In genomic region chr2:65557616-65558573, GRCh38 we compare ENCODE assay signal across 1 cellular context.
TF ChIP-seq lines count a peak whose summit lies in the region.

No MANE protein-coding gene starts in this region.

TF ChIP-seq in GM23338, 12 proteins besides CTCF, POLR2A, EP300 and RAD21 (continued from another document):
- TF ChIP-seq REST (IDR thresholded peaks at IDR 0.05; ENCODE audit: unreplicated experiment) (no peak), CREB1 (CRISPR knock-in tag; IDR thresholded peaks at IDR 0.05; ENCODE audit: low read depth) (no peak), EZH2 (IDR thresholded peaks at IDR 0.05; ENCODE audit: low read depth, unreplicated experiment) (no peak), STAT1 (IDR thresholded peaks at IDR 0.05; ENCODE audit: unreplicated experiment) (no peak), NANOG (IDR thresholded peaks at IDR 0.05; ENCODE audit: borderline replicate concordance) (no peak), ETS1 (IDR thresholded peaks at IDR 0.05) (no peak), POLR2AphosphoS5 (IDR thresholded peaks at IDR 0.05; ENCODE audit: low read depth) (no peak), JUNB (IDR thresholded peaks at IDR 0.05; ENCODE audit: unreplicated experiment) (no peak), ZNF462 (CRISPR knock-in tag; IDR thresholded peaks at IDR 0.05) (no peak)
